Comparison of ENCODE assay signal across 23 cellular contexts in the genomic region with DNA sequence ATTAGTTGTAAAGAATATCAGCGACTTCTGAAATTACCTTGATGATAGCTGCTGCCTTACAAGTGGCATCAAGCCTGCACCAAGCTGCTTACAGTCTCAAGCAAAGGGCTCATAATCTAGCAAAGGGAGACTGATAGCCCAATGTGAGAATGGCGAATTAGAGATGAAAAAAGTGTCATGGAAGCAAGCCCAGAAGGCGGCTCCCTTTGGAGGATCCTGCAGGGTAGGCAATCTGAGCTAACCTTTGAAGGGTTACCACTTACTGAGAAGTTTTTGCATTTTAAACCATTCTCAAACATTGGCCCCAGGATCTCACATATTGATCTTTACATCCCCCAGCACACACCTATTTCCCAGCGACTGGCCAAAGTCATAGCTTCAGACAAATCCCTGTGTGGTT.
"Had no signal": no experiment of that assay in that cellular context is flagged by ENCODE, and none has a peak within 500 bp of the region (broad histone marks: within the 10 kb centered on the region; RNA-seq: fewer than 3 reads in every experiment).

No MANE protein-coding gene starts in this region.

- H3K27ac ChIP-seq: left lung, neutrophil, right lobe of liver, tibial nerve, VCaP had no signal

- H3K4me3 Mint-ChIP-seq: activated CD4-positive, alpha-beta memory T cell treated with anti-CD3 and anti-CD28 coated beads, Interleukin-2, amount 10 ng/mL, durations not matched to agents 7 days and 5 days; activated CD8-positive, alpha-beta memory T cell treated with anti-CD3 and anti-CD28 coated beads, Interleukin-2, amount 10 ng/mL, durations not matched to agents 7 days and 5 days; activated naive CD4-positive, alpha-beta T cell treated with anti-CD3 and anti-CD28 coated beads, Interleukin-2, amount 50 U/mL, for 24 hours; activated naive CD8-positive, alpha-beta T cell treated with anti-CD3 and anti-CD28 coated beads, Interleukin-2, amount 50 U/mL, for 24 hours; effector memory CD8-positive, alpha-beta T cell; nephron had no signal

- H3K4me3 ChIP-seq: left lung, lung, right lobe of liver, tibial nerve had no signal

- H3K36me3 Mint-ChIP-seq: activated naive CD4-positive, alpha-beta T cell treated with anti-CD3 and anti-CD28 coated beads, Interleukin-2, amount 50 U/mL, for 24 hours had no signal

- ATAC-seq: activated CD4-positive, CD25-positive, alpha-beta regulatory T cell treated with anti-CD3 and anti-CD28 coated beads, Interleukin-2, amount 50 U/mL, for 24 hours; activated CD8-positive, alpha-beta memory T cell treated with anti-CD3 and anti-CD28 coated beads, Interleukin-2, amount 10 ng/mL, durations not matched to agents 7 days and 5 days; activated naive CD8-positive, alpha-beta T cell treated with anti-CD3 and anti-CD28 coated beads, Interleukin-2, amount 50 U/mL, for 24 hours; effector memory CD8-positive, alpha-beta T cell; left lung; right lobe of liver had no signal

- DNase-seq: activated CD4-positive, alpha-beta memory T cell treated with anti-CD3 and anti-CD28 coated beads, Interleukin-2, amount 10 ng/mL, durations not matched to agents 7 days and 5 days; activated CD4-positive, alpha-beta T cell treated with anti-CD3 and anti-CD28 coated beads for 48 hours; activated CD8-positive, alpha-beta memory T cell treated with anti-CD3 and anti-CD28 coated beads, Interleukin-2, amount 10 ng/mL, durations not matched to agents 7 days and 5 days; activated naive CD8-positive, alpha-beta T cell treated with anti-CD3 and anti-CD28 coated beads, Interleukin-2, amount 50 U/mL, for 24 hours; activated T-cell treated with anti-CD3 and anti-CD28 coated beads, Interleukin-2, amount 50 U/mL, for 48 hours; amygdala; caudate nucleus; cortex of kidney; effector memory CD8-positive, alpha-beta T cell; head of caudate nucleus; hippocampal formation; left lung; right lobe of liver; stimulated activated CD4-positive, alpha-beta T cell treated with anti-CD3 and anti-CD28 coated beads, Interleukin-2, amount 100 ng/mL, for 48 hours; stimulated activated naive CD4-positive, alpha-beta T cell treated with Interleukin-2 at 50 U/mL for 16 hours had no signal

- H3K9me3 ChIP-seq: left lung, neutrophil, right lobe of liver, tibial nerve had no signal

- H3K9me3 Mint-ChIP-seq: activated CD4-positive, alpha-beta memory T cell treated with anti-CD3 and anti-CD28 coated beads, Interleukin-2, amount 10 ng/mL, durations not matched to agents 7 days and 5 days; activated naive CD4-positive, alpha-beta T cell treated with anti-CD3 and anti-CD28 coated beads, Interleukin-2, amount 50 U/mL, for 24 hours; activated naive CD8-positive, alpha-beta T cell treated with anti-CD3 and anti-CD28 coated beads, Interleukin-2, amount 50 U/mL, for 24 hours; effector memory CD8-positive, alpha-beta T cell; nephron had no signal

- H3K4me1 ChIP-seq: right lobe of liver had no signal

- H3K27me3 ChIP-seq: left lung, neutrophil, right lobe of liver, tibial nerve had no signal

- H3K4me1 Mint-ChIP-seq: activated naive CD4-positive, alpha-beta T cell treated with anti-CD3 and anti-CD28 coated beads, Interleukin-2, amount 50 U/mL, for 24 hours had no signal

- H3K36me3 ChIP-seq: left lung, neutrophil, right lobe of liver, tibial nerve had no signal

- H3K27me3 Mint-ChIP-seq: activated CD4-positive, alpha-beta memory T cell treated with anti-CD3 and anti-CD28 coated beads, Interleukin-2, amount 10 ng/mL, durations not matched to agents 7 days and 5 days; activated CD8-positive, alpha-beta memory T cell treated with anti-CD3 and anti-CD28 coated beads, Interleukin-2, amount 10 ng/mL, durations not matched to agents 7 days and 5 days; activated naive CD4-positive, alpha-beta T cell treated with anti-CD3 and anti-CD28 coated beads, Interleukin-2, amount 50 U/mL, for 24 hours; activated naive CD8-positive, alpha-beta T cell treated with anti-CD3 and anti-CD28 coated beads, Interleukin-2, amount 50 U/mL, for 24 hours had no signal

- H3K27ac Mint-ChIP-seq: activated CD4-positive, alpha-beta memory T cell treated with anti-CD3 and anti-CD28 coated beads, Interleukin-2, amount 10 ng/mL, durations not matched to agents 7 days and 5 days; activated CD8-positive, alpha-beta memory T cell treated with anti-CD3 and anti-CD28 coated beads, Interleukin-2, amount 10 ng/mL, durations not matched to agents 7 days and 5 days; activated naive CD4-positive, alpha-beta T cell treated with anti-CD3 and anti-CD28 coated beads, Interleukin-2, amount 50 U/mL, for 24 hours; activated naive CD8-positive, alpha-beta T cell treated with anti-CD3 and anti-CD28 coated beads, Interleukin-2, amount 50 U/mL, for 24 hours; activated T-helper 2 cell treated with anti-CD3 and anti-CD28 coated beads, Interferon-gamma antibody, Interleukin-2, Interleukin-4, amounts not matched to agents 10 μg/mL and 5 μg/mL and 100 μg/mL, durations not matched to agents 14 hours and 24 hours and 36 hours; effector memory CD8-positive, alpha-beta T cell had no signal
